8 cellular contexts compared by ENCODE assay signal in the genomic region with DNA sequence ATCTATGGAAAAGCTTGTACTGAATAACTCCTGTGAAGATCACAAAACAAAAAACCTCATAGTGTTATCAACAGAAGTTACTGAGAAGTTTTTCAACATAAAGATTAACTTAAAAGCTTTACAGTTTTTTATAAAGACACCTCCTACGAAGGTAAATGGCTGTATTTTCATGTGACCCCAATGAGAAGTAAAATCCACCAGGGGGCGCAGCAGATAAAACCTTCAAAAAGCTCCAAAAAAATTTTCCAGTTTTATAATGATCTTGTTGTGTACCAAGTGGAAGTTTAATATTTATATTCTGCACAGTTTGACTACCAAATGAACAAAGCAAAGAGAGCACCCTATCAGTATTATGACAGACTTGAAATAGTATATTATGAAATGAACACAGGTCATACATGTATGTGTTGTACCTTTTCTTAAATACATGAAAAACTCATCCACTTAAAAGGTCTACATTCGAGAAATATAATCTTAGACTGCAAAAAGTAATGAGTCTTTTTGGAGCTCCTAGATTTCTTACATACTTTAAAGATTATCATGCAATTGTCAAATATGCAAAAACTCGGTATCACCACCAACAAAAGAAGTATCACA. TPM values are rescaled to one million over a fixed set of nuclear protein-coding genes. Genes with fewer than 3 reads are reported as not detected.
A peak's percentile ranks its signal among the peaks of the same experiment; 100 is the strongest.
DNase-seq lines count a peak whose midpoint lies in the region; ATAC-seq and TF ChIP-seq lines count a peak whose summit lies in the region.

No MANE protein-coding gene starts in this region.

- H3K27ac ChIP-seq in body of pancreas, result no peak overlapping the region

- intact Hi-C loops in body of pancreas (cut with DNase I), result no loop called here

- no peaks in the 10 kb centered on the region for H3K27me3 ChIP-seq in body of pancreas

- no peak overlapping the region for H3K27ac Mint-ChIP-seq in type B pancreatic cell

- H3K9me3 Mint-ChIP-seq in type B pancreatic cell, result no peaks in the 10 kb centered on the region

- H3K36me3 ChIP-seq in body of pancreas (replicated peaks in 1 of 2; ENCODE audit: insufficient read depth in 1 of 2, low read depth in 2 of 2), result no peaks in the 10 kb centered on the region

- DNase-seq in activated CD4-positive, CD25-positive, alpha-beta regulatory T cell treated with anti-CD3 and anti-CD28 coated beads, Interleukin-2, amount 50 U/mL, for 16 hours (ENCODE audit: low read depth, low spot score), result peak; percentile 22
- DNase-seq in NOMO-1 treated with dmso at 0.1 percent for 144 hours (lab: John Stamatoyannopoulos, UW; ENCODE audit: unreplicated experiment) (peak; percentile 7), body of pancreas (peak in 3 of 4 donors; percentile 49 to 60 (median 51)), left lobe of liver (ENCODE audit: low spot score) (no peak), type B pancreatic cell (ENCODE audit: extremely low spot score, unreplicated experiment) (no peak), midbrain (lab: John Stamatoyannopoulos, UW) (no peak)

- no peaks in the 10 kb centered on the region for H3K9me3 ChIP-seq in body of pancreas

- no peak overlapping the region for H3K4me3 Mint-ChIP-seq in type B pancreatic cell

- peaks cover 14% of the 10 kb centered on the region for H3K4me1 Mint-ChIP-seq in type B pancreatic cell (ENCODE audit: unreplicated experiment)

- H3K4me1 ChIP-seq in body of pancreas, result peaks cover 39% of the 10 kb centered on the region

- WGBS in body of pancreas, 2 donors, result 31 to 93% methylated on average over 4 of the region's 4 CpGs

- ATAC-seq in activated CD4-positive, CD25-positive, alpha-beta regulatory T cell treated with anti-CD3 and anti-CD28 coated beads, Interleukin-2, amount 50 U/mL, for 24 hours, result no peak
- ATAC-seq in body of pancreas, result no peak
- peak; percentile 51 for ATAC-seq in left lobe of liver
- no peak for ATAC-seq in GM18520 (IDR thresholded peaks at IDR 0.05; ENCODE audit: unreplicated experiment)

- H3K27me3 Mint-ChIP-seq in type B pancreatic cell, result no peaks in the 10 kb centered on the region

- TF ChIP-seq CTCF in body of pancreas (IDR thresholded peaks at IDR 0.05) (peak in 5 of 7 experiments; percentile 4 to 76 (median 55)), type B pancreatic cell (conservative IDR thresholded peaks at IDR 0.05) (peak; percentile 78)

- H3K36me3 Mint-ChIP-seq in type B pancreatic cell, result peaks cover 4% of the 10 kb centered on the region

- H3K4me3 ChIP-seq in body of pancreas, result no peak overlapping the region

- TF ChIP-seq POLR2A in body of pancreas (IDR thresholded peaks at IDR 0.05), result no peak

RNA-seq across cellular contexts. Expression of a gene that starts 38.5 kb away (rescaled TPM):
- total RNA-seq in body of pancreas, result 1 to 10 TPM; 6.0 to 8.9 TPM
- total RNA-seq in left lobe of liver, result 4.9 TPM
- total RNA-seq in type B pancreatic cell (ENCODE audit: low replicate concordance), result 13.5 and 14.8 TPM in 2 replicates

RNA-seq across cellular contexts. Expression of a gene that starts 56.1 kb away (rescaled TPM):
- total RNA-seq in body of pancreas, result 10 to 100 TPM; 11.2 to 15.6 TPM
- total RNA-seq in left lobe of liver, result 23.5 TPM
- 46.3 and 46.5 TPM in 2 replicates for total RNA-seq in type B pancreatic cell (ENCODE audit: low replicate concordance)

Comparison
In these comparisons a context has a peak if more than half of its experiments do, and no peak if none do; other contexts are left out.
1. DNase-seq: peak in activated CD4-positive, CD25-positive, alpha-beta regulatory T cell treated with anti-CD3 and anti-CD28 coated beads, Interleukin-2, amount 50 U/mL, for 16 hours (single experiment), NOMO-1 treated with dmso at 0.1 percent for 144 hours (single experiment) and body of pancreas (3 of 4); none in left lobe of liver (single experiment), type B pancreatic cell (single experiment) and midbrain (single experiment).